Comparison of ENCODE assay signal across 17 cellular contexts in genomic region chrX:151384807-151385206, GRCh38. TPM values are rescaled to one million over a fixed set of nuclear protein-coding genes. Genes with fewer than 3 reads are reported as not detected.
DNase-seq lines count a peak whose midpoint lies in the region; ATAC-seq, FAIRE-seq and TF ChIP-seq lines count a peak whose summit lies in the region.
"Had no signal": no experiment of that assay in that cellular context is flagged by ENCODE, and none has a peak within 500 bp of the region (broad histone marks: within the 10 kb centered on the region; RNA-seq: fewer than 3 reads in every experiment).

No MANE protein-coding gene starts in this region.

- no peaks in the 10 kb centered on the region for H3K79me2 ChIP-seq in GM23338 (replicated peaks; ENCODE audit: insufficient read depth)

- H2AFZ ChIP-seq in GM23338 (no peak overlapping the region), neuronal stem cell (ENCODE audit: low read length) (no peak overlapping the region)

- peak overlapping the region; percentile 21 for H3K14ac ChIP-seq in neuronal stem cell (ENCODE audit: low read length)

- no peak overlapping the region for H2BK120ac ChIP-seq in neuronal stem cell (ENCODE audit: low read depth, low read length)

- H4K20me1 ChIP-seq in GM23338 (replicated peaks; ENCODE audit: insufficient read depth) = no peaks in the 10 kb centered on the region

- H3K4ac ChIP-seq in neuronal stem cell (ENCODE audit: low read length) = no peak overlapping the region

- no peak overlapping the region for H2AK5ac ChIP-seq in neuronal stem cell (ENCODE audit: low read depth, low read length)

- H2BK15ac ChIP-seq in neuronal stem cell (ENCODE audit: low read length) = no peak overlapping the region

- no peak overlapping the region for H2BK12ac ChIP-seq in neuronal stem cell (ENCODE audit: low read length)

- TF ChIP-seq CTCF in GM23338 (conservative IDR thresholded peaks at IDR 0.05; ENCODE audit: low read depth in 2 of 2) = no peak

- no peak overlapping the region for H3K27ac Mint-ChIP-seq in GM23338
- H3K27ac Mint-ChIP-seq in activated naive CD4-positive, alpha-beta T cell treated with anti-CD3 and anti-CD28 coated beads for 36 hours = no peak overlapping the region
- H3K27ac Mint-ChIP-seq: activated CD8-positive, alpha-beta T cell treated with anti-CD3 and anti-CD28 coated beads for 36 hours; activated naive CD4-positive, alpha-beta T cell treated with anti-CD3 and anti-CD28 coated beads, Interleukin-2, amount 50 U/mL, for 72 hours; brain had no signal

- H3K27me3 ChIP-seq in GM23338 (ENCODE audit: insufficient read depth) = no peaks in the 10 kb centered on the region
- H3K27me3 ChIP-seq in neuronal stem cell (ENCODE audit: control insufficient read depth in 3 of 3, insufficient read depth in 3 of 3, low read depth in 1 of 3, low read length in 3 of 3) = peaks cover 0 to 7% (median 0%) of the 10 kb centered on the region in 3 experiments
- H3K27me3 ChIP-seq: colonic mucosa, testis had no signal

- H3K27ac ChIP-seq in GM23338 (ENCODE audit: low read depth) (no peak overlapping the region), neuronal stem cell (replicated peaks; ENCODE audit: low read length) (no peak overlapping the region)
- H3K27ac ChIP-seq: colonic mucosa, KMS-11, RWPE1, testis had no signal

- H3K36me3 ChIP-seq in GM23338 (ENCODE audit: insufficient read depth) = no peaks in the 10 kb centered on the region
- H3K36me3 ChIP-seq in neuronal stem cell (replicated peaks in 1 of 2; ENCODE audit: control insufficient read depth in 2 of 2, insufficient read depth in 2 of 2, low read length in 2 of 2) = no peaks in the 10 kb centered on the region
- H3K36me3 ChIP-seq: colonic mucosa had no signal

- no peak overlapping the region for H4K8ac ChIP-seq in neuronal stem cell (ENCODE audit: low read depth, low read length)

- intact Hi-C loops in activated naive CD4-positive, alpha-beta T cell treated with anti-CD3 and anti-CD28 coated beads for 36 hours (cut with micrococcal nuclease) = no loop called here

- no peak overlapping the region for H3K4me2 ChIP-seq in GM23338
- H3K4me2 ChIP-seq in neuronal stem cell (ENCODE audit: insufficient read depth, low read length, poor library complexity, severe bottlenecking) = no peak overlapping the region
- H3K4me2 ChIP-seq: KMS-11 had no signal

- no peak for FAIRE-seq in RCC 7860 (lab: Jason Lieb, UNC)
- FAIRE-seq: kidney had no signal

- CTCF ChIA-PET in activated naive CD4-positive, alpha-beta T cell treated with anti-CD3 and anti-CD28 coated beads for 36 hours (lab: Charles Lee) = no interaction called here

- H3K4me1 Mint-ChIP-seq in GM23338 = no peaks in the 10 kb centered on the region; the same call in 2 of the 3 replicates
- H3K4me1 Mint-ChIP-seq in activated naive CD4-positive, alpha-beta T cell treated with anti-CD3 and anti-CD28 coated beads for 36 hours (ENCODE audit: low read depth) = no peaks in the 10 kb centered on the region

- H3K4me3 Mint-ChIP-seq in GM23338 = no peak overlapping the region
- H3K4me3 Mint-ChIP-seq in activated naive CD4-positive, alpha-beta T cell treated with anti-CD3 and anti-CD28 coated beads for 36 hours = no peak overlapping the region
- H3K4me3 Mint-ChIP-seq: activated CD8-positive, alpha-beta T cell treated with anti-CD3 and anti-CD28 coated beads for 36 hours; activated T-cell treated with anti-CD3 and anti-CD28 coated beads, Interleukin-2, amount 50 U/mL, for 4 hours; brain had no signal

- no peak overlapping the region for H3K9ac ChIP-seq in neuronal stem cell (ENCODE audit: low read depth, low read length, poor library complexity)
- H3K9ac ChIP-seq: KMS-11 had no signal

- H3K4me3 ChIP-seq in GM23338 = no peak overlapping the region
- H3K4me3 ChIP-seq in neuronal stem cell (ENCODE audit: low read length in 2 of 2) = no peak overlapping the region
- H3K4me3 ChIP-seq: colonic mucosa, testis had no signal

- no peaks in the 10 kb centered on the region for H3F3A ChIP-seq in GM23338 (replicated peaks; ENCODE audit: low read depth)

- no peaks in the 10 kb centered on the region for H3K9me2 ChIP-seq in GM23338 (ENCODE audit: insufficient read depth)

- no peaks in the 10 kb centered on the region for H3K9me3 ChIP-seq in neuronal stem cell (replicated peaks in 1 of 2; ENCODE audit: control insufficient read depth in 2 of 2, insufficient read depth in 1 of 2, low read depth in 1 of 2, low read length in 2 of 2)
- H3K9me3 ChIP-seq: colonic mucosa, testis had no signal

- ATAC-seq in GM23338 = 0 out of 3 replicates have a peak, but pooled peaks have one; percentile 39
- ATAC-seq: activated CD8-positive, alpha-beta T cell treated with anti-CD3 and anti-CD28 coated beads for 36 hours; activated naive CD4-positive, alpha-beta T cell treated with anti-CD3 and anti-CD28 coated beads, Interleukin-2, amount 50 U/mL, for 72 hours; activated T-cell treated with anti-CD3 and anti-CD28 coated beads, Interleukin-2, amount 50 U/mL, for 4 hours had no signal

- H2BK5ac ChIP-seq in neuronal stem cell (ENCODE audit: low read length) = no peak overlapping the region

- H4K91ac ChIP-seq in neuronal stem cell (ENCODE audit: low read depth, low read length, poor library complexity) = no peak overlapping the region

- WGBS in neuronal stem cell (ENCODE audit: extremely low coverage in 2 of 2, insufficient read length in 2 of 2, insufficient replicate concordance in 1 of 2), 2 donors = no CpG with 5 or more reads among the region's 7 CpGs

- H3K27me3 Mint-ChIP-seq in GM23338 (ENCODE audit: insufficient read depth, low read depth, poor library complexity) = no peaks in the 10 kb centered on the region
- H3K27me3 Mint-ChIP-seq in activated naive CD4-positive, alpha-beta T cell treated with anti-CD3 and anti-CD28 coated beads for 36 hours (ENCODE audit: low read depth) = no peaks in the 10 kb centered on the region
- H3K27me3 Mint-ChIP-seq: activated CD8-positive, alpha-beta T cell treated with anti-CD3 and anti-CD28 coated beads for 36 hours had no signal

- H3K79me1 ChIP-seq in neuronal stem cell (ENCODE audit: low read depth, low read length) = no peaks in the 10 kb centered on the region

- no peak overlapping the region for H3K23ac ChIP-seq in neuronal stem cell (ENCODE audit: low read depth, low read length, poor library complexity)

- H3K4me1 ChIP-seq in GM23338 (ENCODE audit: insufficient read depth) (no peaks in the 10 kb centered on the region), neuronal stem cell (ENCODE audit: control insufficient read depth in 2 of 2, insufficient read depth in 1 of 2, low read depth in 1 of 2, low read length in 2 of 2) (no peaks in the 10 kb centered on the region)
- H3K4me1 ChIP-seq: colonic mucosa, testis had no signal

- no peaks in the 10 kb centered on the region for H3K9me3 Mint-ChIP-seq in GM23338
- H3K9me3 Mint-ChIP-seq in activated naive CD4-positive, alpha-beta T cell treated with anti-CD3 and anti-CD28 coated beads for 36 hours = no peaks in the 10 kb centered on the region
- H3K9me3 Mint-ChIP-seq: activated CD8-positive, alpha-beta T cell treated with anti-CD3 and anti-CD28 coated beads for 36 hours; activated naive CD4-positive, alpha-beta T cell treated with anti-CD3 and anti-CD28 coated beads, Interleukin-2, amount 50 U/mL, for 72 hours; activated T-cell treated with anti-CD3 and anti-CD28 coated beads, Interleukin-2, amount 50 U/mL, for 4 hours; brain had no signal

- no peaks in the 10 kb centered on the region for H3K36me3 Mint-ChIP-seq in GM23338 (ENCODE audit: low read depth)
- H3K36me3 Mint-ChIP-seq in activated naive CD4-positive, alpha-beta T cell treated with anti-CD3 and anti-CD28 coated beads for 36 hours (ENCODE audit: low read depth) = no peaks in the 10 kb centered on the region
- H3K36me3 Mint-ChIP-seq: activated naive CD4-positive, alpha-beta T cell treated with anti-CD3 and anti-CD28 coated beads, Interleukin-2, amount 50 U/mL, for 72 hours; brain had no signal

- no peak overlapping the region for H3K18ac ChIP-seq in neuronal stem cell (ENCODE audit: low read length)

- DNase-seq in GM23338 (ENCODE audit: low spot score) (peak; percentile 15), NCI-H1694 treated with DMSO at 0.1 percent for 48 hours (lab: John Stamatoyannopoulos, UW) (peak; percentile 71), SHP77 treated with DMSO at 0.1 percent for 48 hours (lab: John Stamatoyannopoulos, UW) (peak; percentile 24), neuronal stem cell (ENCODE audit: low spot score) (no peak), RCC 7860 (ENCODE audit: low spot score) (no peak), SK-N-DZ (ENCODE audit: low spot score) (no peak)
- no peak for DNase-seq in activated naive CD4-positive, alpha-beta T cell treated with anti-CD3 and anti-CD28 coated beads for 36 hours
- DNase-seq: activated CD8-positive, alpha-beta T cell treated with anti-CD3 and anti-CD28 coated beads for 36 hours; activated T-cell treated with anti-CD3 and anti-CD28 coated beads, Interleukin-2, amount 50 U/mL, for 4 hours; AML-193; colonic mucosa; kidney; testis had no signal

TF ChIP-seq in GM23338, 12 proteins besides CTCF, POLR2A, EP300 and RAD21:
- TF ChIP-seq EZH2phosphoT487 (IDR thresholded peaks at IDR 0.05; ENCODE audit: unreplicated experiment) (no peak), EZH2 (IDR thresholded peaks at IDR 0.05; ENCODE audit: low read depth, unreplicated experiment) (no peak)
TF ChIP-seq in GM23338: peak in this region for 0.

RNA-seq across cellular contexts. Expression of gene VMA21, which starts 12.2 kb away (rescaled TPM):
- 90.3 and 102 TPM in 2 replicates for total RNA-seq in GM23338 (2014; rRNA removed; shearing (Covaris generic))
- 34.8 and 35.1 TPM in 2 replicates for polyA plus RNA-seq in GM23338 (2016; fragmentation: Nextera tagmentation; extraction: Ambion mirVana)
- 46.7 TPM for polyA plus RNA-seq in neuronal stem cell (2013, experiment 1 of 2)
- 48.2 TPM for polyA plus RNA-seq in neuronal stem cell (2013, experiment 2 of 2)
- 10 to 100 TPM; 36.5 to 39.7 TPM for total RNA-seq in activated naive CD4-positive, alpha-beta T cell treated with anti-CD3 and anti-CD28 coated beads for 36 hours
- 62.3 and 65.0 TPM in 2 replicates for polyA plus RNA-seq in SK-N-DZ (2014; cell fraction: cytosol; rRNA removed)
- polyA plus RNA-seq in SK-N-DZ (2014; cell fraction: nucleus; rRNA removed) = 12.2 and 15.0 TPM in 2 replicates

Comparison
In these comparisons a context has a peak if more than half of its experiments do, and no peak if none do; other contexts are left out.
1. DNase-seq: peak in GM23338 (single experiment), NCI-H1694 treated with DMSO at 0.1 percent for 48 hours (single experiment) and SHP77 treated with DMSO at 0.1 percent for 48 hours (single experiment); none in neuronal stem cell (single experiment), activated naive CD4-positive, alpha-beta T cell treated with anti-CD3 and anti-CD28 coated beads for 36 hours (single experiment), RCC 7860 (single experiment) and SK-N-DZ (single experiment).